Comparison of ENCODE assay signal across 10 cellular contexts in the genomic region with DNA sequence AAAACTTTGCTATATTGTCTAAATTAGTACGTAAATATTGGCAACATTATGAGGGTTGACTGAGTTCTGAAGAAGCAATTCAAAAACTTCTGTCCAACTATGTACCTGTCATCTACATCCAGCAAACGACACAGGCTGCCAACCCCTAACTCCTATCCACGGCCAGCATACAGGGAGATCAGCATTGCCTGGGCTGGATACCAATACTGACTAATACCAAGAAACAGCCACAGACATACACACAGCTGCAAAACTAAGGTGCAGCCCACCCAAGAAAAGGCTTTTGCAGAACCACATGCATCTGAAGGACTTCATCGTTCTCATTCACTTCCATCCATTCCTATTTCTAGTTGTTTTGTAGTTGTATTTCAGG. TPM values are rescaled to one million over a fixed set of nuclear protein-coding genes. Genes with fewer than 3 reads are reported as not detected.
DNase-seq lines count a peak whose midpoint lies in the region; ATAC-seq and TF ChIP-seq lines count a peak whose summit lies in the region.
"Had no signal": no experiment of that assay in that cellular context is flagged by ENCODE, and none has a peak within 500 bp of the region (broad histone marks: within the 10 kb centered on the region; RNA-seq: fewer than 3 reads in every experiment).

No MANE protein-coding gene starts in this region.

- H3K4me3 Mint-ChIP-seq in activated CD8-positive, alpha-beta memory T cell treated with anti-CD3 and anti-CD28 coated beads, Interleukin-2, amount 10 ng/mL, durations not matched to agents 7 days and 5 days: peak overlapping the region; percentile 1
- peak overlapping the region; percentile 98 for H3K4me3 Mint-ChIP-seq in activated T-helper 1 cell treated with anti-CD3 and anti-CD28 coated beads, Interleukin-12 subunit alpha, Interleukin-12 subunit beta, Interleukin-2, Interleukin-4 antibody, amounts not matched to agents 30 ng/mL and 10 ng/mL and 1 ng/mL, durations not matched to agents 14 hours and 24 hours and 36 hours

- no peak overlapping the region for H3K27ac Mint-ChIP-seq in activated CD8-positive, alpha-beta memory T cell treated with anti-CD3 and anti-CD28 coated beads, Interleukin-2, amount 10 ng/mL, durations not matched to agents 7 days and 5 days
- peak overlapping the region; percentile 86 for H3K27ac Mint-ChIP-seq in activated T-helper 1 cell treated with anti-CD3 and anti-CD28 coated beads, Interleukin-12 subunit alpha, Interleukin-12 subunit beta, Interleukin-2, Interleukin-4 antibody, amounts not matched to agents 30 ng/mL and 10 ng/mL and 1 ng/mL, durations not matched to agents 14 hours and 24 hours and 36 hours

- TF ChIP-seq POLR2A in stomach (IDR thresholded peaks at IDR 0.05): no peak

- H3K36me3 Mint-ChIP-seq in activated CD8-positive, alpha-beta memory T cell treated with anti-CD3 and anti-CD28 coated beads, Interleukin-2, amount 10 ng/mL, durations not matched to agents 7 days and 5 days: peaks cover 21% of the 10 kb centered on the region
- peaks cover 30% of the 10 kb centered on the region for H3K36me3 Mint-ChIP-seq in activated T-helper 1 cell treated with anti-CD3 and anti-CD28 coated beads, Interleukin-12 subunit alpha, Interleukin-12 subunit beta, Interleukin-2, Interleukin-4 antibody, amounts not matched to agents 30 ng/mL and 10 ng/mL and 1 ng/mL, durations not matched to agents 14 hours and 24 hours and 36 hours (ENCODE audit: low read depth)

- no peaks in the 10 kb centered on the region for H3K9me3 Mint-ChIP-seq in activated CD8-positive, alpha-beta memory T cell treated with anti-CD3 and anti-CD28 coated beads, Interleukin-2, amount 10 ng/mL, durations not matched to agents 7 days and 5 days (ENCODE audit: low read depth)
- no peaks in the 10 kb centered on the region for H3K9me3 Mint-ChIP-seq in activated T-helper 1 cell treated with anti-CD3 and anti-CD28 coated beads, Interleukin-12 subunit alpha, Interleukin-12 subunit beta, Interleukin-2, Interleukin-4 antibody, amounts not matched to agents 30 ng/mL and 10 ng/mL and 1 ng/mL, durations not matched to agents 14 hours and 24 hours and 36 hours

- intact Hi-C loops in activated T-helper 1 cell treated with anti-CD3 and anti-CD28 coated beads, Interleukin-12 subunit alpha, Interleukin-12 subunit beta, Interleukin-2, Interleukin-4 antibody, amounts not matched to agents 30 ng/mL and 10 ng/mL and 1 ng/mL, durations not matched to agents 14 hours and 24 hours and 36 hours (cut with micrococcal nuclease): loop anchor here (5.0 to 10.0 kb wide), 3 partner anchors 87 to 700 kb away; partner anchors contain the start of genes AGO3, PSMB2 and SMIM12
- intact Hi-C loops in stomach (cut with DNase I; ENCODE audit: low total_unique reads): no loop called here
- intact Hi-C loops in Right ventricle myocardium inferior (cut with DNase I): loop anchor here (10.0 kb wide), 1 partner anchor 360 kb away; the partner anchor contains the start of gene SFPQ

- no peak for TF ChIP-seq EP300 in stomach (IDR thresholded peaks at IDR 0.05)

- peak overlapping the region in 4 of 5 donors; percentile 97 to 99 (median 98) for H3K27ac ChIP-seq in stomach

- 32 to 52% (median 46%) methylated on average over 4 of the region's 4 CpGs for WGBS in stomach, 5 donors

- peaks cover 20 to 38% (median 37%) of the 10 kb centered on the region in 4 donors for H3K36me3 ChIP-seq in stomach

- TF ChIP-seq CTCF in stomach (IDR thresholded peaks at IDR 0.05): no peak

- no peaks in the 10 kb centered on the region for H3K27me3 ChIP-seq in stomach

- H3K4me1 Mint-ChIP-seq in activated CD8-positive, alpha-beta memory T cell treated with anti-CD3 and anti-CD28 coated beads, Interleukin-2, amount 10 ng/mL, durations not matched to agents 7 days and 5 days: peaks cover 30% of the 10 kb centered on the region
- peaks cover 53% of the 10 kb centered on the region for H3K4me1 Mint-ChIP-seq in activated T-helper 1 cell treated with anti-CD3 and anti-CD28 coated beads, Interleukin-12 subunit alpha, Interleukin-12 subunit beta, Interleukin-2, Interleukin-4 antibody, amounts not matched to agents 30 ng/mL and 10 ng/mL and 1 ng/mL, durations not matched to agents 14 hours and 24 hours and 36 hours (ENCODE audit: low read depth)

- H3K4me3 ChIP-seq in iPS-18c (ENCODE audit: insufficient read depth, low read depth, low read length): peak overlapping the region; percentile 97; the same call in 1 of the 2 replicates
- H3K4me3 ChIP-seq in stomach: peak overlapping the region in 2 of 4 donors; percentile 70 to 93

- CTCF ChIA-PET in activated CD8-positive, alpha-beta memory T cell treated with anti-CD3 and anti-CD28 coated beads, Interleukin-2, amount 10 ng/mL, durations not matched to agents 7 days and 5 days (lab: Charles Lee): interaction anchor here (4.8 kb wide), 1 partner anchor 104 kb away, joined by 41 read pairs; no protein-coding TSS in a partner anchor

- H3K4me1 ChIP-seq in stomach: peaks cover 38 to 79% (median 61%) of the 10 kb centered on the region in 4 donors

- DNase-seq in activated CD8-positive, alpha-beta memory T cell treated with anti-CD3 and anti-CD28 coated beads, Interleukin-2, amount 10 ng/mL, durations not matched to agents 7 days and 5 days: no peak
- no peak for DNase-seq in activated CD8-positive, alpha-beta memory T cell treated with anti-CD3 and anti-CD28 coated beads, Interleukin-2, amount 50 U/mL, for 48 hours
- no peak for DNase-seq in activated T-helper 1 cell treated with anti-CD3 and anti-CD28 coated beads, Interleukin-12 subunit alpha, Interleukin-12 subunit beta, Interleukin-2, Interleukin-4 antibody, amounts not matched to agents 30 ng/mL and 10 ng/mL and 1 ng/mL, durations not matched to agents 14 hours and 24 hours and 36 hours (ENCODE audit: low spot score)
- DNase-seq in stomach (no peak), hypothalamus (lab: John Stamatoyannopoulos, UW) (no peak), Right ventricle myocardium inferior (ENCODE audit: missing footprints) (no peak), glomerular visceral epithelial cell (ENCODE audit: extremely low spot score) (no peak)
- DNase-seq: SIG-M5 had no signal

- no peaks in the 10 kb centered on the region for H3K9me3 ChIP-seq in iPS-18c (ENCODE audit: control insufficient read depth, insufficient read depth, low read length)
- no peaks in the 10 kb centered on the region for H3K9me3 ChIP-seq in stomach

- no peak for ATAC-seq in activated CD8-positive, alpha-beta memory T cell treated with anti-CD3 and anti-CD28 coated beads, Interleukin-2, amount 10 ng/mL, durations not matched to agents 7 days and 5 days
- ATAC-seq in Right ventricle myocardium inferior: no peak

- H3K27me3 Mint-ChIP-seq in activated CD8-positive, alpha-beta memory T cell treated with anti-CD3 and anti-CD28 coated beads, Interleukin-2, amount 10 ng/mL, durations not matched to agents 7 days and 5 days: no peaks in the 10 kb centered on the region
- no peaks in the 10 kb centered on the region for H3K27me3 Mint-ChIP-seq in activated T-helper 1 cell treated with anti-CD3 and anti-CD28 coated beads, Interleukin-12 subunit alpha, Interleukin-12 subunit beta, Interleukin-2, Interleukin-4 antibody, amounts not matched to agents 30 ng/mL and 10 ng/mL and 1 ng/mL, durations not matched to agents 14 hours and 24 hours and 36 hours (ENCODE audit: insufficient read depth)

RNA-seq across cellular contexts. Expression of gene KIAA0319L, which starts 2.0 kb away (rescaled TPM):
- 10 to 100 TPM; 36.0 to 45.7 TPM for total RNA-seq in activated CD8-positive, alpha-beta memory T cell treated with anti-CD3 and anti-CD28 coated beads, Interleukin-2, amount 10 ng/mL, durations not matched to agents 7 days and 5 days
- total RNA-seq in activated T-helper 1 cell treated with anti-CD3 and anti-CD28 coated beads, Interleukin-12 subunit alpha, Interleukin-12 subunit beta, Interleukin-2, Interleukin-4 antibody, amounts not matched to agents 30 ng/mL and 10 ng/mL and 1 ng/mL, durations not matched to agents 14 hours and 24 hours and 36 hours: 42.5 and 43.6 TPM in 2 replicates
- total RNA-seq in stomach (100 to 1,000 TPM in 2 of 5 donors, 10 to 100 TPM in 3; 26.3 to 146 (median 92.0) TPM), Right ventricle myocardium inferior (67.7 TPM)
- 10 to 100 TPM; 13.1 to 14.9 (median 14.4) TPM for polyA plus RNA-seq in stomach

RNA-seq across cellular contexts. Expression of gene NCDN, which starts 2.4 kb away (rescaled TPM):
- 10 to 100 TPM; 20.1 to 31.7 TPM for total RNA-seq in activated CD8-positive, alpha-beta memory T cell treated with anti-CD3 and anti-CD28 coated beads, Interleukin-2, amount 10 ng/mL, durations not matched to agents 7 days and 5 days
- 43.8 and 45.1 TPM in 2 replicates for total RNA-seq in activated T-helper 1 cell treated with anti-CD3 and anti-CD28 coated beads, Interleukin-12 subunit alpha, Interleukin-12 subunit beta, Interleukin-2, Interleukin-4 antibody, amounts not matched to agents 30 ng/mL and 10 ng/mL and 1 ng/mL, durations not matched to agents 14 hours and 24 hours and 36 hours
- total RNA-seq in stomach: 10 to 100 TPM in 4 of 5 donors, 1 to 10 TPM in 1; 7.0 to 92.9 (median 39.7) TPM
- 1 to 10 TPM; 5.3 to 10.0 (median 7.0) TPM for polyA plus RNA-seq in stomach
- 22.8 TPM for total RNA-seq in Right ventricle myocardium inferior

RNA-seq across cellular contexts. Expression of gene TFAP2E, which starts 17.9 kb away (rescaled TPM):
- 1 to 10 TPM in 1 of 2 experiments, under 1 TPM in 1; 0.68 to 1.0 TPM for total RNA-seq in activated CD8-positive, alpha-beta memory T cell treated with anti-CD3 and anti-CD28 coated beads, Interleukin-2, amount 10 ng/mL, durations not matched to agents 7 days and 5 days
- total RNA-seq in activated T-helper 1 cell treated with anti-CD3 and anti-CD28 coated beads, Interleukin-12 subunit alpha, Interleukin-12 subunit beta, Interleukin-2, Interleukin-4 antibody, amounts not matched to agents 30 ng/mL and 10 ng/mL and 1 ng/mL, durations not matched to agents 14 hours and 24 hours and 36 hours: 0.47 TPM in 2 replicates
- total RNA-seq in stomach (10 to 100 TPM in 1 of 5 donors, 1 to 10 TPM in 2, not detected in 2; 1.8 to 44.3 (median 7.0) TPM), Right ventricle myocardium inferior (not detected)
- polyA plus RNA-seq in stomach: 1 to 10 TPM in 1 of 3 donors, under 1 TPM in 1, not detected in 1; 0.37 to 1.3 TPM
- total RNA-seq: urinary bladder had no signal
